ENCODE assay signal across 9 cellular contexts in the genomic region with DNA sequence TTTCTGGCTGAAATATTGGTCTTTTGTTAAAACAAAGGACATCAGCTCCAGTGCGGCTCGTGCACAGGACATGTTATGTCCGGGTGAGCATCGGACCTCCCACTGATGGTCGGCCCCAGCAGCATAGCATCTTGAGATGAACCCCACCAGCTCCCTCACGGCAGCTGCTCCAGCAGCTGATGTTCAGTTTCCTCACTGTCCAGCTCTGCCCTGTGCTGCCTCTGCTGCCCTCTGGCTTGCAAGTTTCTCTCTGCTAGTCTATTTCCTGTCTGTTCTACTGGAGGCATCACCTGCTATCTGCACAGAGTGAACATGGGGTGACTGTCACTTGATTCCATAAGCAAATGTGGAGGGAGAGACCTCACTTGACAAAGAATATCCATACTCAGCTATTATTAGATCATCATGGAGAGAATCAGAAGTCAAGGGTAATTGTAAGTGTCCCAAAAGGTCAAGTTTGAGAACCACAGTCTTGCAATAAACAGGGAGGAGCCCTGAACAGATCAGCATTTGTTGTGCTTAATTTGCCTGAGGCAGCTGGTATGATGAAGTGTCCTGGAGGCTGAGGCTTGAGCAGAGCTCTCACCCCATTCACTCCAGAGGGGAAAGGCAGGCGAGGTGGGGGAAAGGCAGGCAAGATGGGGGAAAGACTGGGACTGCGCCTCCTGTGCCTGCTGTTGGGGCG.
A peak's percentile ranks its signal among the peaks of the same experiment; 100 is the strongest.
DNase-seq lines count a peak whose midpoint lies in the region; ATAC-seq lines count a peak whose summit lies in the region.
"Had no signal": no experiment of that assay in that cellular context is flagged by ENCODE, and none has a peak within 500 bp of the region (broad histone marks: within the 10 kb centered on the region; RNA-seq: fewer than 3 reads in every experiment).

No MANE protein-coding gene starts in this region.

- DNase-seq in COR-L47 (lab: John Stamatoyannopoulos, UW) (peak; percentile 15), NCI-H345 (lab: John Stamatoyannopoulos, UW) (peak; percentile 67), midbrain (lab: John Stamatoyannopoulos, UW) (peak; percentile 75), NCI-H2171 treated with DMSO at 0.1 percent for 48 hours (lab: John Stamatoyannopoulos, UW) (no peak)
- no peak for DNase-seq in stimulated activated naive CD8-positive, alpha-beta T cell treated with anti-CD3 and anti-CD28 coated beads, Interleukin-15, amount 100 ng/mL, for 72 hours
- DNase-seq: NCI-H1930 had no signal

- peak overlapping the region; percentile 88 for H3K27ac ChIP-seq in cingulate gyrus (ENCODE audit: low read depth, low read length)

- ATAC-seq in GM21723 (IDR thresholded peaks at IDR 0.05; ENCODE audit: unreplicated experiment), result no peak
- no peak for ATAC-seq in stimulated activated naive CD8-positive, alpha-beta T cell treated with anti-CD3 and anti-CD28 coated beads, Interleukin-15, amount 100 ng/mL, for 72 hours
- no peak for ATAC-seq in GM21526 (IDR thresholded peaks at IDR 0.05; ENCODE audit: low FRiP score, unreplicated experiment)

- H3K27me3 Mint-ChIP-seq in stimulated activated naive CD8-positive, alpha-beta T cell treated with anti-CD3 and anti-CD28 coated beads, Interleukin-15, amount 100 ng/mL, for 72 hours, result no peaks in the 10 kb centered on the region

- no peak overlapping the region for H3K4me3 Mint-ChIP-seq in stimulated activated naive CD8-positive, alpha-beta T cell treated with anti-CD3 and anti-CD28 coated beads, Interleukin-15, amount 100 ng/mL, for 72 hours

- H3K27ac Mint-ChIP-seq in stimulated activated naive CD8-positive, alpha-beta T cell treated with anti-CD3 and anti-CD28 coated beads, Interleukin-15, amount 100 ng/mL, for 72 hours, result no peak overlapping the region

- peaks cover 5 to 23% of the 10 kb centered on the region in 2 donors for H3K9me3 Mint-ChIP-seq in stimulated activated naive CD8-positive, alpha-beta T cell treated with anti-CD3 and anti-CD28 coated beads, Interleukin-15, amount 100 ng/mL, for 72 hours

- H3K4me1 Mint-ChIP-seq in stimulated activated naive CD8-positive, alpha-beta T cell treated with anti-CD3 and anti-CD28 coated beads, Interleukin-15, amount 100 ng/mL, for 72 hours, result no peaks in the 10 kb centered on the region

Comparison
In these comparisons a context has a peak if more than half of its experiments do, and no peak if none do; other contexts are left out.
1. DNase-seq: peak in COR-L47 (single experiment), NCI-H345 (single experiment) and midbrain (single experiment); none in NCI-H2171 treated with DMSO at 0.1 percent for 48 hours (single experiment) and stimulated activated naive CD8-positive, alpha-beta T cell treated with anti-CD3 and anti-CD28 coated beads, Interleukin-15, amount 100 ng/mL, for 72 hours (0 of 2).